In the genomic region with DNA sequence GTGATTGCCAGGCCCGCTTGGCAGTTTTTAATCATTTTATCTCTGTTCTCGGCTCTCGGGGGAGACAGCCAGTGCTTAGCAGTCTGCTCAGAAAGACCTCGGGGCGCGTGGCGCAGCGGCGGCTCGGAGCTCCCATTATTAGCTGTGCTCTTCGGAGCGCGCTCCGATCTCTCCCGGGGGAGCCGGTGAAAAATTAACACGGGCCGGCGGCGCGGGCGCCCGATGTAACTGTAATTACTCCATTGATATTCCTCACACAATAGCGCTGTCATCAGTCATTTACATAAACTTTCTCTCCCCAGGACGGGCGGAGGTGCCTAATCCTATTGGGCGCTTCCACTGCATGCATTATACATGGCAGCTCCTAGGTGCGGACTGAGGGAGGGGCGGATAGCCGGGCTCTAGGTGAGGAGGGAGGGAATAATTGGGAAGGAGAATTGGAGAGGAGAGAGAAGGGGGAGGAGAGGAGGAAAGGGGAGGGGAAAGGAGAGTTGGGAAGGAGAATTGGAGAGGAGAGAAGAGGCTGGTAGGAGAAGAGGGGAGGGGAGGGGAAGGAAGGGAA, we compare ENCODE assay signal across 13 cellular contexts. TPM values are rescaled to one million over a fixed set of nuclear protein-coding genes. Genes with fewer than 3 reads are reported as not detected.
DNase-seq lines count a peak whose midpoint lies in the region; ATAC-seq and TF ChIP-seq lines count a peak whose summit lies in the region.
"Had no signal": no experiment of that assay in that cellular context is flagged by ENCODE, and none has a peak within 500 bp of the region (broad histone marks: within the 10 kb centered on the region; RNA-seq: fewer than 3 reads in every experiment).

No MANE protein-coding gene starts in this region.

- no peaks in the 10 kb centered on the region; the same call in 2 of the 3 replicates for H3K9me3 Mint-ChIP-seq in GM23338
- H3K9me3 Mint-ChIP-seq in nephron: no peaks in the 10 kb centered on the region
- no peaks in the 10 kb centered on the region for H3K9me3 Mint-ChIP-seq in activated CD4-positive, alpha-beta memory T cell treated with anti-CD3 and anti-CD28 coated beads for 36 hours
- H3K9me3 Mint-ChIP-seq: activated T-cell treated with anti-CD3 and anti-CD28 coated beads, Interleukin-2, amount 50 U/mL, for 24 hours had no signal

- no peaks in the 10 kb centered on the region for H3K36me3 Mint-ChIP-seq in GM23338 (ENCODE audit: low read depth)
- no peaks in the 10 kb centered on the region for H3K36me3 Mint-ChIP-seq in nephron (ENCODE audit: low read depth)
- H3K36me3 Mint-ChIP-seq in activated CD4-positive, alpha-beta memory T cell treated with anti-CD3 and anti-CD28 coated beads for 36 hours: no peaks in the 10 kb centered on the region

- H3K27me3 Mint-ChIP-seq in GM23338 (ENCODE audit: insufficient read depth, low read depth, poor library complexity) (peaks cover 71% of the 10 kb centered on the region), nephron (ENCODE audit: low read depth) (peaks cover 90% of the 10 kb centered on the region)
- H3K27me3 Mint-ChIP-seq in activated CD4-positive, alpha-beta memory T cell treated with anti-CD3 and anti-CD28 coated beads for 36 hours: peaks cover 63% of the 10 kb centered on the region

- H3K36me3 ChIP-seq in GM23338 (ENCODE audit: insufficient read depth) (no peaks in the 10 kb centered on the region), ectodermal cell (ENCODE audit: control insufficient read depth, insufficient read depth, low read length) (no peaks in the 10 kb centered on the region)

- peak overlapping the region; percentile 67; the same call in 1 of the 2 replicates for H2AFZ ChIP-seq in GM23338

- H3K4me3 ChIP-seq in GM23338: peak overlapping the region; percentile 48
- peak overlapping the region; percentile 14 for H3K4me3 ChIP-seq in ectodermal cell (ENCODE audit: insufficient read depth, low read depth, low read length)
- H3K4me3 ChIP-seq: GM12878 had no signal

- H3K4me2 ChIP-seq in GM23338: peak overlapping the region; percentile 76

- H3K4me3 Mint-ChIP-seq in GM23338 (peak overlapping the region; percentile 71), nephron (peak overlapping the region; percentile 20 to 65 (median 58))
- no peak overlapping the region for H3K4me3 Mint-ChIP-seq in activated CD4-positive, alpha-beta memory T cell treated with anti-CD3 and anti-CD28 coated beads for 36 hours
- H3K4me3 Mint-ChIP-seq: activated T-cell treated with anti-CD3 and anti-CD28 coated beads, Interleukin-2, amount 50 U/mL, for 24 hours had no signal

- DNase-seq in GM23338 (ENCODE audit: low spot score) (peak; percentile 84), NCI-H1417 treated with DMSO at 0.1 percent for 48 hours (lab: John Stamatoyannopoulos, UW) (peak; percentile 19), epidermal melanocyte (ENCODE audit: insufficient read length, low spot score) (no peak)
- no peak for DNase-seq in activated CD4-positive, alpha-beta memory T cell treated with anti-CD3 and anti-CD28 coated beads for 36 hours
- DNase-seq in stimulated activated CD4-positive, alpha-beta T cell treated with anti-CD3 and anti-CD28 coated beads, Interleukin-4, amount 100 ng/mL, for 1 hour: no peak
- DNase-seq: activated T-cell treated with anti-CD3 and anti-CD28 coated beads, Interleukin-2, amount 50 U/mL, for 24 hours; amygdala; effector memory CD4-positive, alpha-beta T cell; SHP77 treated with DMSO at 0.1 percent for 48 hours had no signal

- intact Hi-C loops in activated CD4-positive, alpha-beta memory T cell treated with anti-CD3 and anti-CD28 coated beads for 36 hours (cut with micrococcal nuclease): no loop called here

- WGBS in ectodermal cell, 2 experiments: 1% methylated on average over 30 of the region's 30 CpGs

- H3K9me3 ChIP-seq in ectodermal cell (ENCODE audit: control insufficient read depth, low read length): no peaks in the 10 kb centered on the region

- no peak overlapping the region for H3K27ac Mint-ChIP-seq in GM23338
- no peak overlapping the region for H3K27ac Mint-ChIP-seq in nephron
- H3K27ac Mint-ChIP-seq in activated CD4-positive, alpha-beta memory T cell treated with anti-CD3 and anti-CD28 coated beads for 36 hours: no peak overlapping the region
- H3K27ac Mint-ChIP-seq: activated T-cell treated with anti-CD3 and anti-CD28 coated beads, Interleukin-2, amount 50 U/mL, for 24 hours had no signal

- H3K9me2 ChIP-seq in GM23338 (ENCODE audit: insufficient read depth): no peaks in the 10 kb centered on the region

- POLR2A ChIA-PET in activated CD4-positive, alpha-beta memory T cell treated with anti-CD3 and anti-CD28 coated beads for 36 hours (lab: Charles Lee): no interaction called here

- H3K4me1 Mint-ChIP-seq in GM23338 (peaks cover 29% of the 10 kb centered on the region), nephron (peaks cover 17% of the 10 kb centered on the region)
- peaks cover 5% of the 10 kb centered on the region for H3K4me1 Mint-ChIP-seq in activated CD4-positive, alpha-beta memory T cell treated with anti-CD3 and anti-CD28 coated beads for 36 hours (ENCODE audit: low read depth)

- peak; percentile 77 for ATAC-seq in GM23338
- ATAC-seq: activated CD4-positive, CD25-positive, alpha-beta regulatory T cell treated with anti-CD3 and anti-CD28 coated beads, Interleukin-2, amount 50 U/mL, for 24 hours; GM12878 had no signal

- H3K27ac ChIP-seq in GM23338 (ENCODE audit: low read depth) (no peak overlapping the region), ectodermal cell (ENCODE audit: insufficient read depth, low read depth, low read length, poor library complexity, severe bottlenecking) (peak overlapping the region; percentile 38)

- TF ChIP-seq CTCF in GM23338 (conservative IDR thresholded peaks at IDR 0.05; ENCODE audit: low read depth in 2 of 2) (no peak), nephron (IDR thresholded peaks at IDR 0.05; ENCODE audit: unreplicated experiment in 3 of 3) (no peak)

- no peaks in the 10 kb centered on the region for H3F3A ChIP-seq in GM23338 (replicated peaks; ENCODE audit: low read depth)

- H3K27me3 ChIP-seq in GM23338 (ENCODE audit: insufficient read depth) (peaks cover 82% of the 10 kb centered on the region), ectodermal cell (ENCODE audit: control insufficient read depth, insufficient read depth, low read length, poor library complexity, severe bottlenecking) (peaks cover 81% of the 10 kb centered on the region)

- H3K79me2 ChIP-seq in GM23338 (replicated peaks; ENCODE audit: insufficient read depth): no peaks in the 10 kb centered on the region

- CTCF ChIA-PET in activated CD4-positive, alpha-beta memory T cell treated with anti-CD3 and anti-CD28 coated beads for 36 hours (lab: Charles Lee): no interaction called here

- H3K4me1 ChIP-seq in GM23338 (ENCODE audit: insufficient read depth) (peaks cover 13% of the 10 kb centered on the region; the same call in 1 of the 2 replicates), ectodermal cell (ENCODE audit: control insufficient read depth, insufficient read depth, low read length) (peaks cover 74% of the 10 kb centered on the region)

- no peaks in the 10 kb centered on the region; the same call in 1 of the 2 replicates for H4K20me1 ChIP-seq in GM23338 (replicated peaks; ENCODE audit: insufficient read depth)

TF ChIP-seq in GM23338, 12 proteins besides CTCF, POLR2A, EP300 and RAD21:
- peak; percentile 70 for TF ChIP-seq EZH2 (IDR thresholded peaks at IDR 0.05; ENCODE audit: low read depth, unreplicated experiment)
- no peak for TF ChIP-seq POLR2AphosphoS5 (IDR thresholded peaks at IDR 0.05; ENCODE audit: low read depth)

RNA-seq across cellular contexts. Expression of gene LMX1B, which starts 24.9 kb away (rescaled TPM):
- total RNA-seq in GM23338 (2014; rRNA removed; shearing (Covaris generic)): 0.21 TPM in 1 of 2 replicates, not detected in the other
- polyA plus RNA-seq in GM23338 (2016; fragmentation: Nextera tagmentation; extraction: Ambion mirVana): 0.05 and 0.08 TPM in 2 replicates
- 15.4 TPM for polyA plus RNA-seq in ectodermal cell (2013, experiment 1 of 4)
- 16.8 TPM for polyA plus RNA-seq in ectodermal cell (2013, experiment 2 of 4)
- polyA plus RNA-seq in ectodermal cell (2013, experiment 3 of 4): 7.1 TPM
- polyA plus RNA-seq in ectodermal cell (2013, experiment 4 of 4): 9.0 TPM
- not detected for total RNA-seq in activated CD4-positive, alpha-beta memory T cell treated with anti-CD3 and anti-CD28 coated beads for 36 hours
- total RNA-seq: GM12878 had no signal
- polyA plus RNA-seq: GM12878 had no signal

Comparison
In these comparisons a context has a peak if more than half of its experiments do, and no peak if none do; other contexts are left out.
1. DNase-seq: peak in GM23338 (single experiment) and NCI-H1417 treated with DMSO at 0.1 percent for 48 hours (single experiment); none in epidermal melanocyte (single experiment), activated CD4-positive, alpha-beta memory T cell treated with anti-CD3 and anti-CD28 coated beads for 36 hours (single experiment) and stimulated activated CD4-positive, alpha-beta T cell treated with anti-CD3 and anti-CD28 coated beads, Interleukin-4, amount 100 ng/mL, for 1 hour (single experiment).